Comparison of ENCODE assay signal across 8 cellular contexts in the genomic region with DNA sequence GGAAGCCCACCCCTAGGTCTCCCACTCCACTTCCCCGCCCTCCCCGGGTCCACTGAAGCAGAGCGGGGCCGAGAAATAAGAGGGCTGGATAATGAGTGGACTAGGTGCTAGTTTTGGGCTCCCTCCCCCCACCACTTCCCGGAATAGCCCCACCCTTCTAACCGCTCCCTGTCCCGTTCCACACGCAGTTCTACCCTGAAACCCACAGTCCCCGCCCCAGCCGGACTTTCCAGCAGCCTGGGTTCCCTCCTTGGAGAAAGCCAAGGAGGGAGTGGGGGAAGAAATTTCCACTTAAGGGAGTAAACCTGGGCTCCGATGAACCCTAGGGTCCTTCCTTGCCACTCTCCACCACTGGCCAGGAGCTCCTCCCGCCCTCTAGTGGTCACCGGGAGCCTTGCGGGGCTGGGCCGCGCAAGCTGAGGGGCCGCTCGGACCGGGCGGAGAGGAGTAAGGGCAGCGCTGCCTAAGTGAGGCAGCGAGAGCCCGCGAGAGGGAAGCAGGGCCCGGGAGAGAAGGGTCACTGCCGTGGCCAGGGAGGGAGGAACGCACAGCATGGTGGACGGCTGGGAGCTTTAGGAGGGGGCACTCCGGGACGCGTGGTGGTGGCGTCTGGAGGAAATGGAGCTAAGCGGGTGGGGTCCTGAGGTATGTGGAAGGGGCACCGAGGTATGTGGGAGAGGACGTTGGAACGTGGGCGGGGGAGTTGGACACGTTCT. TPM values are rescaled to one million over a fixed set of nuclear protein-coding genes. Genes with fewer than 3 reads are reported as not detected.
A peak's percentile ranks its signal among the peaks of the same experiment; 100 is the strongest.
DNase-seq lines count a peak whose midpoint lies in the region; ATAC-seq and TF ChIP-seq lines count a peak whose summit lies in the region.

No MANE protein-coding gene starts in this region.

- no peaks in the 10 kb centered on the region for H3K9me3 ChIP-seq in PC-3 (ENCODE audit: low read length)

- DNase-seq in COR-L47 (lab: John Stamatoyannopoulos, UW) (peak; percentile 79), PC-3 (peak; percentile 96), myocyte (ENCODE audit: low read depth) (peak; percentile 92)
- peak; percentile 91 to 92 for DNase-seq in activated T-cell treated with anti-CD3 and anti-CD28 coated beads, Interleukin-2, amount 50 U/mL, for 48 hours
- peak in 5 of 6 experiments; percentile 29 to 60 (median 57) for DNase-seq in stimulated activated naive CD4-positive, alpha-beta T cell (lab: John Stamatoyannopoulos, UW)

- peak overlapping the region; percentile 96 for H2AFZ ChIP-seq in PC-3 (ENCODE audit: low read length)

- peak overlapping the region; percentile 65 to 97 (median 92) for H3K4me3 Mint-ChIP-seq in IgD-negative memory B cell

- intact Hi-C loops in PC-3 (cut with micrococcal nuclease): loop anchor here (2.0 to 5.0 kb wide), 2 partner anchors 17 to 34 kb away; no protein-coding TSS in a partner anchor

- CTCF ChIA-PET in PC-3 (lab: Charles Lee): interaction anchor here (0.6 to 2.7 kb wide), 8 partner anchors 14 to 43 kb away, joined by 4 to 25 read pairs (median 8); partner anchors contain the start of genes KRTCAP2, MTX1 and THBS3

- TSS peak; percentile 62 for BruUV-seq in PC-3 (replicated peaks; lab: Mats Ljungman, UMichigan)

- POLR2A ChIA-PET in PC-3 (lab: Charles Lee; ENCODE audit: unreplicated experiment): interaction anchor here (0.6 to 2.1 kb wide), 4 partner anchors 13 to 129 kb away, joined by 3 to 8 read pairs (median 6); partner anchors contain the start of genes KRTCAP2 and MTX1

- peaks cover 4% of the 10 kb centered on the region; the same call in 1 of the 2 replicates for H3K79me2 ChIP-seq in PC-3 (ENCODE audit: low read length)

- H3K4me2 ChIP-seq in PC-3 (ENCODE audit: low read length): peak overlapping the region; percentile 91

- H3K9me2 ChIP-seq in PC-3 (replicated peaks; ENCODE audit: low read length): no peaks in the 10 kb centered on the region

- no peaks in the 10 kb centered on the region for H4K20me1 ChIP-seq in PC-3 (ENCODE audit: low read length)

- ATAC-seq in GM21360 (IDR thresholded peaks at IDR 0.05; ENCODE audit: unreplicated experiment) (peak; percentile 63), PC-3 (peak; percentile 82), esophagus mucosa (peak; percentile 84)

- peaks cover 4% of the 10 kb centered on the region; the same call in 1 of the 2 replicates for H3K36me3 ChIP-seq in PC-3 (ENCODE audit: low read depth, low read length)

- no peaks in the 10 kb centered on the region for H3K27me3 Mint-ChIP-seq in IgD-negative memory B cell

- no peaks in the 10 kb centered on the region for H3K9me3 Mint-ChIP-seq in IgD-negative memory B cell

- peak overlapping the region; percentile 70 for H3K4me3 ChIP-seq in PC-3 (ENCODE audit: low read length)

- H3K36me3 Mint-ChIP-seq in IgD-negative memory B cell: no peaks in the 10 kb centered on the region

- no peaks in the 10 kb centered on the region for H3K27me3 ChIP-seq in PC-3 (ENCODE audit: low read length)

- peak overlapping the region; percentile 80 to 98 (median 95) for H3K27ac Mint-ChIP-seq in IgD-negative memory B cell

- peak overlapping the region; percentile 75 for H3K27ac ChIP-seq in PC-3 (ENCODE audit: low read length)

- H3K9ac ChIP-seq in PC-3 (ENCODE audit: low read length): peak overlapping the region; percentile 55

- H3K4me1 Mint-ChIP-seq in IgD-negative memory B cell: peaks cover 5 to 15% (median 12%) of the 10 kb centered on the region in 3 donors

- H3F3A ChIP-seq in PC-3 (ENCODE audit: low read length, unreplicated experiment): no peaks in the 10 kb centered on the region

- TF ChIP-seq CTCF in PC-3 (conservative IDR thresholded peaks at IDR 0.05; ENCODE audit: low read depth, low read length): peak; percentile 99

- H3K4me1 ChIP-seq in PC-3 (ENCODE audit: insufficient read depth, low read length): peaks cover 27% of the 10 kb centered on the region

RNA-seq across cellular contexts. Expression of gene THBS3, which starts 14.3 kb away (rescaled TPM):
- polyA plus RNA-seq in IgD-negative memory B cell: 1.4 TPM
- total RNA-seq in PC-3 (2014; rRNA removed) (12.0 and 13.0 TPM in 2 replicates), esophagus mucosa (14.5 TPM), myocyte (40.9 and 52.1 TPM in 2 replicates)
- 59.1 TPM for polyA plus RNA-seq in myocyte (2012)

RNA-seq across cellular contexts. Expression of gene MTX1, which starts 15.1 kb away (rescaled TPM):
- polyA plus RNA-seq in IgD-negative memory B cell: 41.7 TPM
- total RNA-seq in PC-3 (2014; rRNA removed): 141 and 152 TPM in 2 replicates
- 36.5 TPM for total RNA-seq in esophagus mucosa
- total RNA-seq in myocyte: 15.1 and 18.8 TPM in 2 replicates
- 40.2 TPM for polyA plus RNA-seq in myocyte (2012)

RNA-seq across cellular contexts. Expression of gene TRIM46, which starts 19.8 kb away (rescaled TPM):
- 0.14 TPM for polyA plus RNA-seq in IgD-negative memory B cell
- total RNA-seq in PC-3 (2014; rRNA removed) (4.1 and 5.4 TPM in 2 replicates), esophagus mucosa (0.12 TPM), myocyte (0.62 and 0.94 TPM in 2 replicates)
- polyA plus RNA-seq in myocyte (2012): 1.5 TPM

RNA-seq across cellular contexts. Expression of gene KRTCAP2, which starts 20.3 kb away (rescaled TPM):
- 420 TPM for polyA plus RNA-seq in IgD-negative memory B cell
- total RNA-seq in PC-3 (2014; rRNA removed) (241 and 257 TPM in 2 replicates), esophagus mucosa (111 TPM), myocyte (51.3 and 81.4 TPM in 2 replicates)
- 253 TPM for polyA plus RNA-seq in myocyte (2012)

RNA-seq across cellular contexts. Expression of gene DPM3, which starts 53.1 kb away (rescaled TPM):
- 83.9 TPM for polyA plus RNA-seq in IgD-negative memory B cell
- total RNA-seq in PC-3 (2014; rRNA removed) (53.6 and 74.3 TPM in 2 replicates), esophagus mucosa (62.4 TPM), myocyte (83.9 and 90.0 TPM in 2 replicates)
- 114 TPM for polyA plus RNA-seq in myocyte (2012)

Comparison
In these comparisons a context has a peak if more than half of its experiments do, and no peak if none do; other contexts are left out.
1. Peak in every context shown above with its lines: DNase-seq, ATAC-seq, H3K4me3 ChIP-seq and H3K27ac ChIP-seq.